In the genomic region with DNA sequence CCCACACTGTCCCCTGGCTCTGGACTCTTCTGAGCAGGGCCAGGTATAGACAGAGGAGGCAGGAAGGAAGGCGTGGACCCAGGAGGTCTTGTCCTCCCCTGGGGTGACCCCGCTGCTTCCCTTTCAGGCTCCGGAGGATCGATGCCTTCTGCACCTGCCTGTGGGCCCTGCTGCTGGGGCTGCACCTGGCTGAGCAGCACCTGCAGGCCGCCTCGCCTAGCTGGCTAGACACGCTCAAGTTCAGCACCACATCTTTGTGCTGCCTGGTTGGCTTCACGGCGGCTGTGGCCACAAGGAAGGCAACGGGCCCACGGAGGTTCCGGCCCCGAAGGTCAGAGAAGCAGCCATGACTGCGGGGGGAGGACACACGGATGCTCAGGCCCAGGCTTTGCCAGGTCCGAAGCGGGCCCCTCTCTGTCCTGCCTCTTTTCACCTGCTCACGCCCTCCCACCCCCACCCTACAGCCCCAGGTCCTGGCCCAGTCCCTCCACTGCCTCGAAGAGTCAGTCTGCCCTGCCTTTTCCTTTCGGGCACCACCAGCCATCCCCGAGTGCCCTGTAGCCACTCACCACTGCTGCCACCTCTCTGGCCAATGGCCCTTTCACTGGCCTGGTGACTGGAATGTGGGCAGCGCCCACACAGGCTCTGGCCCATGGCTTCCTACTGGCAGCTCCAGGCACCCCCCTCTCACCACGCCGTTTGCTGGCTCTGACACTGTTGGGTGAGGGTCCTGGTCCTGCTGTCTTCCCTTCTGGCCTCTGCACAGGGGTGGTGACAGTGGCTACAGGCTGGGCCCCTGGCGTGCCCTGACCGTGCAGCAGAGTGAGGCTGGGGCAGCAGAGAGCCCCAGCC, we compare ENCODE assay signal across 34 cellular contexts.
"Had no signal": no experiment of that assay in that cellular context is flagged by ENCODE, and none has a peak within 500 bp of the region (broad histone marks: within the 10 kb centered on the region; RNA-seq: fewer than 3 reads in every experiment).

No MANE protein-coding gene starts in this region.

- H3K4me3 ChIP-seq: coronary artery, gastrocnemius medialis, left ventricle myocardium inferior, lung, ovary, right lobe of liver, uterus had no signal

- H3K4me3 Mint-ChIP-seq: activated T-cell treated with anti-CD3 and anti-CD28 coated beads, Interleukin-2, amount 50 U/mL, for 24 hours; effector memory CD8-positive, alpha-beta T cell; nephron; stimulated activated naive CD8-positive, alpha-beta T cell treated with anti-CD3 and anti-CD28 coated beads, Interleukin-15, Interleukin-2, amounts not matched to agents 100 ng/mL and 50 ng/mL, for 24 hours; type B pancreatic cell had no signal

- H3K27ac ChIP-seq: brain microvascular endothelial cell, coronary artery, gastrocnemius medialis, left ventricle myocardium inferior, neutrophil, ovary, right lobe of liver, uterus, VCaP had no signal

- DNase-seq: activated CD4-positive, alpha-beta T cell treated with anti-CD3 and anti-CD28 coated beads for 48 hours; activated CD4-positive, alpha-beta T cell treated with anti-CD3 and anti-CD28 coated beads, Interleukin-2, amount 50 U/mL, for 48 hours; activated CD8-positive, alpha-beta memory T cell treated with anti-CD3 and anti-CD28 coated beads for 24 hours; activated CD8-positive, alpha-beta memory T cell treated with anti-CD3 and anti-CD28 coated beads, Interleukin-2, amount 50 U/mL, for 48 hours; activated gamma-delta T cell treated with Interleukin-2 at 50 U/mL for 16 hours; activated naive CD4-positive, alpha-beta T cell treated with anti-CD3 and anti-CD28 coated beads, Interleukin-2, amount 50 U/mL, for 16 hours; activated T-cell treated with anti-CD3 and anti-CD28 coated beads, Interleukin-2, amount 50 U/mL, for 24 hours; amniotic stem cell; brain microvascular endothelial cell; effector memory CD8-positive, alpha-beta T cell; erythroblast; gastrocnemius medialis; glutamatergic neuron; left ventricle myocardium inferior; mesendoderm; ovary; right lobe of liver; stimulated activated CD4-positive, alpha-beta T cell treated with anti-CD3 and anti-CD28 coated beads, Interleukin-12 subunit alpha, Interleukin-12 subunit beta, amount 100 ng/mL, for 4 hours; stimulated activated CD4-positive, alpha-beta T cell treated with anti-CD3 and anti-CD28 coated beads, Interleukin-4, amount 100 ng/mL, for 1 hour; substantia nigra; T-helper 9 cell; uterus had no signal

- H3K4me1 ChIP-seq: right lobe of liver, uterus had no signal

- H3K27me3 Mint-ChIP-seq: activated T-cell treated with anti-CD3 and anti-CD28 coated beads, Interleukin-2, amount 50 U/mL, for 24 hours; effector memory CD8-positive, alpha-beta T cell; progenitor cell of endocrine pancreas; stimulated activated naive CD8-positive, alpha-beta T cell treated with anti-CD3 and anti-CD28 coated beads, Interleukin-15, Interleukin-2, amounts not matched to agents 100 ng/mL and 50 ng/mL, for 24 hours; type B pancreatic cell had no signal

- H3K36me3 ChIP-seq: ovary, uterus had no signal

- H3K9me3 Mint-ChIP-seq: activated T-cell treated with anti-CD3 and anti-CD28 coated beads, Interleukin-2, amount 50 U/mL, for 24 hours; effector memory CD8-positive, alpha-beta T cell; nephron; stimulated activated naive CD8-positive, alpha-beta T cell treated with anti-CD3 and anti-CD28 coated beads, Interleukin-15, Interleukin-2, amounts not matched to agents 100 ng/mL and 50 ng/mL, for 24 hours; type B pancreatic cell had no signal

- ATAC-seq: activated CD4-positive, CD25-positive, alpha-beta regulatory T cell treated with anti-CD3 and anti-CD28 coated beads, Interleukin-2, amount 50 U/mL, for 24 hours; effector memory CD8-positive, alpha-beta T cell; gastrocnemius medialis; right lobe of liver had no signal

- H3K27ac Mint-ChIP-seq: activated T-cell treated with anti-CD3 and anti-CD28 coated beads, Interleukin-2, amount 50 U/mL, for 24 hours; effector memory CD8-positive, alpha-beta T cell; nephron; progenitor cell of endocrine pancreas; stimulated activated naive CD8-positive, alpha-beta T cell treated with anti-CD3 and anti-CD28 coated beads, Interleukin-15, Interleukin-2, amounts not matched to agents 100 ng/mL and 50 ng/mL, for 24 hours; type B pancreatic cell had no signal

- H3K9me3 ChIP-seq: gastrocnemius medialis, left ventricle myocardium inferior, neutrophil, ovary, right lobe of liver, uterus had no signal

- FAIRE-seq: astrocyte, islet of Langerhans, TTC549 had no signal
